In genomic region chr12:61107118-61107517, GRCh38 we compare ENCODE assay signal across 10 cellular contexts.
"Had no signal": no experiment of that assay in that cellular context is flagged by ENCODE, and none has a peak within 500 bp of the region (broad histone marks: within the 10 kb centered on the region; RNA-seq: fewer than 3 reads in every experiment).

No MANE protein-coding gene starts in this region.

- H3K4me3 ChIP-seq: GM23248, GM23338, HAP-1 had no signal

- H3K9me3 ChIP-seq: HAP-1 had no signal

- DNase-seq: GM23248, GOT3, H7, H9, HCEC 1CT, HFFc6 had no signal

- H3K36me3 ChIP-seq: HAP-1 had no signal

- H3K9ac ChIP-seq: GM23248 had no signal

- FAIRE-seq: H1, H54 had no signal

- H2AFZ ChIP-seq: GM23248, GM23338 had no signal

- H3K4me2 ChIP-seq: GM23338 had no signal

- H3K27ac ChIP-seq: GM23248 had no signal
